ENCODE assay signal across 33 cellular contexts in the genomic region with DNA sequence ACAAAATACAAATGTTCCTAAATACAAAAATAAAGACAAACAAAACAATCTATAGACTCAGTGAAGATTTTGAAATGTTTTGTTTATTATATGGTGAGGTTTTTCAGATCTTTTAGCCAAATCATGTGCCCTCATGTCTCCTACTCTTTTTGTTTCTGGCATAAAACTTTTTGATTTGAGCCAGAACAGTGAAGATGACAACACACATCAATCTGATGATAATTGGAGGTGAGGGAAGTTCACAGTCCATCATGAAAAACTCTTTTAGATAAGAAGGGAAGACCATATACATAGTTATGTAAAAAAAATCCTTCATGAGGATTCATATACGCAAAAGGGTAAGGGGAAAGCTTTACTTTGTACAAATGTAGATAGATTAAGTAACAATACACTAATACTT.
"Had no signal": no experiment of that assay in that cellular context is flagged by ENCODE, and none has a peak within 500 bp of the region (broad histone marks: within the 10 kb centered on the region; RNA-seq: fewer than 3 reads in every experiment).

No MANE protein-coding gene starts in this region.

- H3K27ac Mint-ChIP-seq: activated B cell treated with CpG ODN at 0.5 μM for 24 hours; activated CD4-positive, alpha-beta memory T cell treated with anti-CD3 and anti-CD28 coated beads for 36 hours; activated CD8-positive, alpha-beta memory T cell treated with anti-CD3 and anti-CD28 coated beads, Interleukin-2, amount 10 ng/mL, durations not matched to agents 7 days and 5 days; activated CD8-positive, alpha-beta T cell treated with anti-CD3 and anti-CD28 coated beads, Interleukin-2, amount 10 ng/mL, durations not matched to agents 7 days and 5 days; activated naive CD4-positive, alpha-beta T cell treated with anti-CD3 and anti-CD28 coated beads for 36 hours; activated naive CD8-positive, alpha-beta T cell treated with anti-CD3 and anti-CD28 coated beads, Interleukin-2, amount 10 ng/mL, durations not matched to agents 7 days and 5 days; dendritic cell treated with granulocyte-macrophage colony-stimulating factor and Interleukin-4, amounts not matched to agents 40 ng/mL and 50 ng/mL, for 4 days; endodermal cell; T-helper 17 cell; T-helper 2 cell treated with Interferon-gamma antibody and Interleukin-4, amounts not matched to agents 5 μg/mL and 100 μg/mL, for 36 hours had no signal

- FAIRE-seq: frontal cortex had no signal

- H3K36me3 ChIP-seq: ascending aorta, breast epithelium, cardiac muscle cell, WERI-Rb-1 had no signal

- H3K27me3 Mint-ChIP-seq: activated B cell treated with CpG ODN at 0.5 μM for 24 hours; activated CD4-positive, alpha-beta memory T cell treated with anti-CD3 and anti-CD28 coated beads for 36 hours; activated naive CD4-positive, alpha-beta T cell treated with anti-CD3 and anti-CD28 coated beads, Interleukin-2, amount 50 U/mL, for 24 hours; T-helper 17 cell had no signal

- H3K9me3 Mint-ChIP-seq: activated B cell treated with CpG ODN at 0.5 μM for 24 hours; activated CD4-positive, alpha-beta memory T cell treated with anti-CD3 and anti-CD28 coated beads for 36 hours; activated naive CD4-positive, alpha-beta T cell treated with anti-CD3 and anti-CD28 coated beads for 36 hours; activated naive CD4-positive, alpha-beta T cell treated with anti-CD3 and anti-CD28 coated beads, Interleukin-2, amount 50 U/mL, for 24 hours; activated naive CD8-positive, alpha-beta T cell treated with anti-CD3 and anti-CD28 coated beads, Interleukin-2, amount 10 ng/mL, durations not matched to agents 7 days and 5 days; dendritic cell treated with granulocyte-macrophage colony-stimulating factor and Interleukin-4, amounts not matched to agents 40 ng/mL and 50 ng/mL, for 4 days; T-helper 2 cell treated with Interferon-gamma antibody and Interleukin-4, amounts not matched to agents 5 μg/mL and 100 μg/mL, for 36 hours had no signal

- ATAC-seq: activated CD4-positive, CD25-positive, alpha-beta regulatory T cell treated with anti-CD3 and anti-CD28 coated beads, Interleukin-2, amount 50 U/mL, for 24 hours; activated CD8-positive, alpha-beta memory T cell treated with anti-CD3 and anti-CD28 coated beads, Interleukin-2, amount 10 ng/mL, durations not matched to agents 7 days and 5 days; activated CD8-positive, alpha-beta T cell treated with anti-CD3 and anti-CD28 coated beads, Interleukin-2, amount 10 ng/mL, durations not matched to agents 7 days and 5 days; esophagus mucosa; T-helper 17 cell had no signal

- DNase-seq: activated B cell treated with CpG ODN at 0.5 μM for 24 hours; activated CD4-positive, alpha-beta memory T cell treated with anti-CD3 and anti-CD28 coated beads for 36 hours; activated CD4-positive, alpha-beta T cell treated with anti-CD3 and anti-CD28 coated beads for 48 hours; activated CD4-positive, alpha-beta T cell treated with anti-CD3 and anti-CD28 coated beads, Interleukin-2, amount 50 U/mL, for 1 hour; activated CD8-positive, alpha-beta memory T cell treated with anti-CD3 and anti-CD28 coated beads, Interleukin-2, amount 10 ng/mL, durations not matched to agents 7 days and 5 days; activated CD8-positive, alpha-beta memory T cell treated with anti-CD3 and anti-CD28 coated beads, Interleukin-2, amount 50 U/mL, for 4 hours; activated CD8-positive, alpha-beta T cell treated with anti-CD3 and anti-CD28 coated beads, Interleukin-2, amount 10 ng/mL, durations not matched to agents 7 days and 5 days; activated effector memory CD4-positive, alpha-beta T cell treated with Interleukin-2 at 50 U/mL for 16 hours; activated naive CD4-positive, alpha-beta T cell treated with anti-CD3 and anti-CD28 coated beads for 36 hours; activated naive CD8-positive, alpha-beta T cell treated with anti-CD3 and anti-CD28 coated beads, Interleukin-2, amount 10 ng/mL, durations not matched to agents 7 days and 5 days; activated T-cell treated with anti-CD3 and anti-CD28 coated beads, Interleukin-2, amount 50 U/mL, for 1 hour; activated T-cell treated with anti-CD3 and anti-CD28 coated beads, Interleukin-2, amount 50 U/mL, for 48 hours; central memory CD4-positive, alpha-beta T cell; dorsolateral prefrontal cortex; effector memory CD4-positive, alpha-beta T cell; endodermal cell; foreskin fibroblast; head of caudate nucleus; T-helper 1 cell; T-helper 17 cell; T1000; WERI-Rb-1 had no signal

- H3K4me3 ChIP-seq: ascending aorta, breast epithelium, cardiac muscle cell, coronary artery, dorsolateral prefrontal cortex had no signal

- H3K4me1 Mint-ChIP-seq: activated B cell treated with CpG ODN at 0.5 μM for 24 hours; activated CD8-positive, alpha-beta memory T cell treated with anti-CD3 and anti-CD28 coated beads, Interleukin-2, amount 10 ng/mL, durations not matched to agents 7 days and 5 days; activated naive CD4-positive, alpha-beta T cell treated with anti-CD3 and anti-CD28 coated beads, Interleukin-2, amount 50 U/mL, for 24 hours; activated naive CD8-positive, alpha-beta T cell treated with anti-CD3 and anti-CD28 coated beads, Interleukin-2, amount 10 ng/mL, durations not matched to agents 7 days and 5 days; T-helper 17 cell had no signal

- H3K27ac ChIP-seq: ascending aorta, breast epithelium, cardiac muscle cell, coronary artery, dorsolateral prefrontal cortex, WERI-Rb-1 had no signal

- H3K9me3 ChIP-seq: ascending aorta, breast epithelium had no signal

- H3K27me3 ChIP-seq: ascending aorta, breast epithelium, cardiac muscle cell, dorsolateral prefrontal cortex had no signal

- H3K36me3 Mint-ChIP-seq: activated CD4-positive, alpha-beta memory T cell treated with anti-CD3 and anti-CD28 coated beads for 36 hours; activated CD8-positive, alpha-beta memory T cell treated with anti-CD3 and anti-CD28 coated beads, Interleukin-2, amount 10 ng/mL, durations not matched to agents 7 days and 5 days; activated naive CD4-positive, alpha-beta T cell treated with anti-CD3 and anti-CD28 coated beads, Interleukin-2, amount 50 U/mL, for 24 hours; activated naive CD8-positive, alpha-beta T cell treated with anti-CD3 and anti-CD28 coated beads, Interleukin-2, amount 10 ng/mL, durations not matched to agents 7 days and 5 days; brain had no signal

- H3K4me1 ChIP-seq: ascending aorta, breast epithelium had no signal

- H3K4me3 Mint-ChIP-seq: activated B cell treated with CpG ODN at 0.5 μM for 24 hours; activated CD4-positive, alpha-beta memory T cell treated with anti-CD3 and anti-CD28 coated beads for 36 hours; activated CD8-positive, alpha-beta memory T cell treated with anti-CD3 and anti-CD28 coated beads, Interleukin-2, amount 10 ng/mL, durations not matched to agents 7 days and 5 days; activated CD8-positive, alpha-beta T cell treated with anti-CD3 and anti-CD28 coated beads, Interleukin-2, amount 10 ng/mL, durations not matched to agents 7 days and 5 days; activated naive CD4-positive, alpha-beta T cell treated with anti-CD3 and anti-CD28 coated beads for 36 hours; activated naive CD4-positive, alpha-beta T cell treated with anti-CD3 and anti-CD28 coated beads, Interleukin-2, amount 50 U/mL, for 24 hours; activated naive CD8-positive, alpha-beta T cell treated with anti-CD3 and anti-CD28 coated beads, Interleukin-2, amount 10 ng/mL, durations not matched to agents 7 days and 5 days; dendritic cell treated with granulocyte-macrophage colony-stimulating factor and Interleukin-4, amounts not matched to agents 40 ng/mL and 50 ng/mL, for 4 days; endodermal cell; T-helper 17 cell; T-helper 2 cell treated with Interferon-gamma antibody and Interleukin-4, amounts not matched to agents 5 μg/mL and 100 μg/mL, for 36 hours had no signal
